ENCODE assay signal across 8 cellular contexts in genomic region chr11:9688716-9689511, GRCh38. TPM values are rescaled to one million over a fixed set of nuclear protein-coding genes. Genes with fewer than 3 reads are reported as not detected.
A peak's percentile ranks its signal among the peaks of the same experiment; 100 is the strongest.
DNase-seq lines count a peak whose midpoint lies in the region; ATAC-seq and TF ChIP-seq lines count a peak whose summit lies in the region.

No MANE protein-coding gene starts in this region.

- H3K27me3 Mint-ChIP-seq in activated CD4-positive, alpha-beta T cell treated with anti-CD3 and anti-CD28 coated beads, Interleukin-2, amount 10 ng/mL, durations not matched to agents 24 days and 14 days: no peaks in the 10 kb centered on the region

- no TSS peak for BruUV-seq in mammary epithelial cell (replicated peaks; lab: Mats Ljungman, UMichigan)

- no peak overlapping the region for H3K4me3 Mint-ChIP-seq in activated CD4-positive, alpha-beta T cell treated with anti-CD3 and anti-CD28 coated beads, Interleukin-2, amount 10 ng/mL, durations not matched to agents 24 days and 14 days

- H3K27ac Mint-ChIP-seq in activated CD4-positive, alpha-beta T cell treated with anti-CD3 and anti-CD28 coated beads, Interleukin-2, amount 10 ng/mL, durations not matched to agents 24 days and 14 days: no peak overlapping the region

- H3K27me3 ChIP-seq in mammary epithelial cell (ENCODE audit: insufficient read depth, low read length): no peaks in the 10 kb centered on the region
- no peaks in the 10 kb centered on the region for H3K27me3 ChIP-seq in lung (ENCODE audit: control insufficient read depth, insufficient read depth)
- H3K27me3 ChIP-seq in upper lobe of left lung: no peaks in the 10 kb centered on the region

- no peaks in the 10 kb centered on the region for H3K9me3 ChIP-seq in mammary epithelial cell (replicated peaks; ENCODE audit: insufficient read depth, low read length)
- H3K9me3 ChIP-seq in lung (ENCODE audit: control insufficient read depth in 2 of 2, insufficient read depth in 1 of 2, low read length in 1 of 2): no peaks in the 10 kb centered on the region
- H3K9me3 ChIP-seq in upper lobe of left lung: no peaks in the 10 kb centered on the region

- H3K4me2 ChIP-seq in mammary epithelial cell (ENCODE audit: insufficient read depth, low read depth, low read length): peak overlapping the region; percentile 68

- DNase-seq in activated CD4-positive, alpha-beta T cell treated with anti-CD3 and anti-CD28 coated beads, Interleukin-2, amount 10 ng/mL, durations not matched to agents 24 days and 14 days: peak; percentile 62
- no peak for DNase-seq in activated CD4-positive, alpha-beta T cell treated with anti-CD3 and anti-CD28 coated beads, Interleukin-2, amount 50 U/mL, for 4 hours
- peak; percentile 28 for DNase-seq in NCI-H2227 (lab: John Stamatoyannopoulos, UW; ENCODE audit: unreplicated experiment)
- DNase-seq in mammary epithelial cell: peak; percentile 80
- no peak for DNase-seq in lung (ENCODE audit: low spot score)
- no peak for DNase-seq in upper lobe of left lung
- DNase-seq in left colon: no peak

- TF ChIP-seq CTCF in mammary epithelial cell (conservative IDR thresholded peaks at IDR 0.05 in 1 of 2, IDR thresholded peaks at IDR 0.05 in 1 of 2; ENCODE audit: extremely low read depth in 1 of 2, insufficient read depth in 1 of 2, low read depth in 1 of 2, low read length in 2 of 2) (no peak), lung (IDR thresholded peaks at IDR 0.05; ENCODE audit: control extremely low read depth, extremely low read depth) (no peak), upper lobe of left lung (IDR thresholded peaks at IDR 0.05) (no peak)

- H4K20me1 ChIP-seq in mammary epithelial cell (ENCODE audit: insufficient read depth, low read length): no peaks in the 10 kb centered on the region

- intact Hi-C loops in activated CD4-positive, alpha-beta T cell treated with anti-CD3 and anti-CD28 coated beads, Interleukin-2, amount 10 ng/mL, durations not matched to agents 24 days and 14 days (cut with micrococcal nuclease): loop anchor here (2.0 kb wide), 1 partner anchor 60 kb away; no protein-coding TSS in a partner anchor
- intact Hi-C loops in mammary epithelial cell (cut with micrococcal nuclease): no loop called here
- intact Hi-C loops in left colon (cut with DNase I, micrococcal nuclease): no loop called here

- peak overlapping the region; percentile 53 for H3K27ac ChIP-seq in mammary epithelial cell (ENCODE audit: insufficient read depth, low read depth, low read length)
- H3K27ac ChIP-seq in lung (ENCODE audit: low read depth in 1 of 2, low read length in 1 of 2): peak overlapping the region; percentile 83 to 85
- peak overlapping the region; percentile 75 to 90 (median 82) for H3K27ac ChIP-seq in upper lobe of left lung

- CTCF ChIA-PET in mammary epithelial cell (lab: Charles Lee; ENCODE audit: low non-redundant PET): no interaction called here

- peak; percentile 85 for ATAC-seq in HG02610 (IDR thresholded peaks at IDR 0.05; ENCODE audit: unreplicated experiment)
- peak; percentile 75 for ATAC-seq in lung (ENCODE audit: insufficient read depth, low FRiP score)
- peak; percentile 70 to 72 for ATAC-seq in upper lobe of left lung (ENCODE audit: low FRiP score in 2 of 2)
- no peak for ATAC-seq in left colon

- H3K4me3 ChIP-seq in mammary epithelial cell (replicated peaks in 1 of 3; ENCODE audit: insufficient read depth in 1 of 3, low read depth in 2 of 3, low read length in 3 of 3) (no peak overlapping the region), lung (no peak overlapping the region), upper lobe of left lung (no peak overlapping the region)

- TF ChIP-seq POLR2A in upper lobe of left lung (IDR thresholded peaks at IDR 0.05): no peak

- no peaks in the 10 kb centered on the region for H3K36me3 Mint-ChIP-seq in activated CD4-positive, alpha-beta T cell treated with anti-CD3 and anti-CD28 coated beads, Interleukin-2, amount 10 ng/mL, durations not matched to agents 24 days and 14 days (ENCODE audit: low read depth)

- dilution Hi-C loops in mammary epithelial cell (cut with HindIII; ENCODE audit: low sequenced_read_pairs): no loop called here

- no peak overlapping the region for H2AFZ ChIP-seq in mammary epithelial cell (ENCODE audit: low read depth, low read length)

- peaks cover 86% of the 10 kb centered on the region for H3K79me2 ChIP-seq in mammary epithelial cell (ENCODE audit: insufficient read depth, low read length)

- H3K4me1 Mint-ChIP-seq in activated CD4-positive, alpha-beta T cell treated with anti-CD3 and anti-CD28 coated beads, Interleukin-2, amount 10 ng/mL, durations not matched to agents 24 days and 14 days: peaks cover 3% of the 10 kb centered on the region

- H3K9ac ChIP-seq in mammary epithelial cell (ENCODE audit: insufficient read depth, low read length): no peak overlapping the region

- WGBS in mammary epithelial cell (ENCODE audit: low coverage, missing lambda C conversion rate): 54% methylated on average over 7 of the region's 7 CpGs
- 30 to 41% methylated on average over 7 of the region's 7 CpGs for WGBS in lung, 2 donors
- WGBS in upper lobe of left lung, 2 donors: 38 to 42% methylated on average over 7 of the region's 7 CpGs

- H3K4me1 ChIP-seq in mammary epithelial cell (ENCODE audit: insufficient read depth, low read length): peaks cover 57% of the 10 kb centered on the region
- H3K4me1 ChIP-seq in lung (ENCODE audit: control insufficient read depth in 2 of 2, insufficient read depth in 2 of 2, low read length in 2 of 2): peaks cover 9 to 31% of the 10 kb centered on the region in 2 donors
- peaks cover 25 to 45% (median 28%) of the 10 kb centered on the region in 4 donors for H3K4me1 ChIP-seq in upper lobe of left lung

- H3K36me3 ChIP-seq in mammary epithelial cell (ENCODE audit: insufficient read depth, low read length): no peaks in the 10 kb centered on the region
- peaks cover 2% of the 10 kb centered on the region in 2 donors for H3K36me3 ChIP-seq in lung (ENCODE audit: control insufficient read depth in 2 of 2, insufficient read depth in 2 of 2, low read length in 2 of 2)
- H3K36me3 ChIP-seq in upper lobe of left lung: peaks cover 0 to 4% (median 0%) of the 10 kb centered on the region in 4 donors

- TF ChIP-seq EP300 in upper lobe of left lung (IDR thresholded peaks at IDR 0.05): peak in 2 of 4 donors; percentile 69 to 78

- H3K9me3 Mint-ChIP-seq in activated CD4-positive, alpha-beta T cell treated with anti-CD3 and anti-CD28 coated beads, Interleukin-2, amount 10 ng/mL, durations not matched to agents 24 days and 14 days: no peaks in the 10 kb centered on the region

- in situ Hi-C loops in mammary epithelial cell (cut with MboI; ENCODE audit: low sequenced_read_pairs in 2 of 2): no loop called here

RNA-seq across cellular contexts. Expression of gene SWAP70, which starts 25.0 kb away (rescaled TPM):
- 7.3 and 8.1 TPM in 2 replicates for total RNA-seq in activated CD4-positive, alpha-beta T cell treated with anti-CD3 and anti-CD28 coated beads, Interleukin-2, amount 10 ng/mL, durations not matched to agents 24 days and 14 days
- total RNA-seq in mammary epithelial cell (10 to 100 TPM; 40.4 to 51.2 TPM), lung (10 to 100 TPM; 41.5 to 44.8 TPM), upper lobe of left lung (10 to 100 TPM; 31.4 to 80.4 (median 50.2) TPM), left colon (10 to 100 TPM; 15.7 to 21.9 TPM)
- polyA plus RNA-seq in mammary epithelial cell (16.7 TPM), lung (10 to 100 TPM; 14.9 to 30.3 TPM)
- 27.4 TPM for polyA minus RNA-seq in mammary epithelial cell

Comparison
In these comparisons a context has a peak if more than half of its experiments do, and no peak if none do; other contexts are left out.
1. DNase-seq: peak in activated CD4-positive, alpha-beta T cell treated with anti-CD3 and anti-CD28 coated beads, Interleukin-2, amount 10 ng/mL, durations not matched to agents 24 days and 14 days (single experiment), NCI-H2227 (single experiment) and mammary epithelial cell (single experiment); none in activated CD4-positive, alpha-beta T cell treated with anti-CD3 and anti-CD28 coated beads, Interleukin-2, amount 50 U/mL, for 4 hours (0 of 2), lung (single experiment), upper lobe of left lung (0 of 2) and left colon (0 of 2).
2. Peak in every context shown above with its lines, with median percentiles within 50 percentile points of each other: H3K27ac ChIP-seq.